ENCODE assay signal across 12 cellular contexts in the genomic region with DNA sequence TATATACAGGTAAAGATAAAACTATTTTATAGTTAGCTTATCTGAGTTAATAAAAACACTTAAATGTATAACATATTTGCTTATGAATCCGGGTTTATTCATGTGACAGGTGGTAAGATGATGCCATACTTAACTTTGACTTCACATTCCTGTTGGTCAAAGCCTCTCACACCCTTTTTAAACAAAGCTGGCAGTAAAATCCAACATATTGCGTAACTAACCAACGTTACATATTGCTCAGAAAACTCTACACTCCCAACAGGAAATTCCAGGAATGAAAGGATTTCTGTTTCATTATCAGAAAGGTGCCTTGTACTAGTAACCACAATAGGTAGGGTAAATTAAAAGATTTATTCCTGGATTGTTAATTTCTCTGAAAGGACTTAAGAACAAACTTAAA. TPM values are rescaled to one million over a fixed set of nuclear protein-coding genes. Genes with fewer than 3 reads are reported as not detected.
DNase-seq lines count a peak whose midpoint lies in the region; ATAC-seq, FAIRE-seq and TF ChIP-seq lines count a peak whose summit lies in the region.
"Had no signal": no experiment of that assay in that cellular context is flagged by ENCODE, and none has a peak within 500 bp of the region (broad histone marks: within the 10 kb centered on the region; RNA-seq: fewer than 3 reads in every experiment).

No MANE protein-coding gene starts in this region.

- CTCF ChIA-PET in HepG2 (lab: Yijun Ruan, JAX; ENCODE audit: low intra/inter-chr PET ratio, low total read pairs): no interaction called here

- FAIRE-seq in HepG2 (lab: Jason Lieb, UNC): peak; percentile 85
- FAIRE-seq: G401.6 had no signal

- no peaks in the 10 kb centered on the region for H3K79me2 ChIP-seq in HepG2 (ENCODE audit: insufficient read depth, low read length)
- no peaks in the 10 kb centered on the region for H3K79me2 ChIP-seq in MM.1S (ENCODE audit: low read length)

- no peak for TF ChIP-seq RAD21 in HepG2 (CRISPR knock-in tag; IDR thresholded peaks at IDR 0.05)

- in situ Hi-C loops in HepG2 (cut with HindIII; ENCODE audit: extremely low pct_ligation_motif_present, low pct_unique_long_range_greater_than_20kb): no loop called here

- peaks cover 5% of the 10 kb centered on the region; the same call in 1 of the 2 replicates for H3K9me3 ChIP-seq in HepG2 (ENCODE audit: low read length)
- H3K9me3 ChIP-seq in MM.1S (replicated peaks; ENCODE audit: insufficient read depth, low read length): no peaks in the 10 kb centered on the region

- TF ChIP-seq CTCF in 22Rv1 (IDR thresholded peaks at IDR 0.05) (no peak), cardiac fibroblast (IDR thresholded peaks at IDR 0.05; ENCODE audit: low read depth, low read length) (no peak), HepG2 (CRISPR knock-in tag; IDR thresholded peaks at IDR 0.05) (no peak), MM.1S (IDR thresholded peaks at IDR 0.05; ENCODE audit: low read length) (no peak)

- TF ChIP-seq EP300 in HepG2 (IDR thresholded peaks at IDR 0.05; ENCODE audit: low read depth in 2 of 2, low read length in 2 of 2) (peak in 1 of 2 experiments; percentile 53; a peak in 2 of 4 replicates), HepG2 (CRISPR knock-in tag; IDR thresholded peaks at IDR 0.05; ENCODE audit: borderline replicate concordance) (no peak)

- H2AFZ ChIP-seq in HepG2 (ENCODE audit: low read length): no peak overlapping the region
- H2AFZ ChIP-seq in MM.1S (ENCODE audit: low read length): no peak overlapping the region

- POLR2A ChIA-PET in HepG2 (lab: Yijun Ruan, JAX): no interaction called here

- H3K4me3 ChIP-seq in cardiac fibroblast (replicated peaks in 1 of 2; ENCODE audit: low read depth in 2 of 2, low read length in 2 of 2): no peak overlapping the region
- no peak overlapping the region for H3K4me3 ChIP-seq in HepG2 (replicated peaks in 1 of 3; ENCODE audit: insufficient read depth in 1 of 3, low read depth in 2 of 3, low read length in 3 of 3)
- H3K4me3 ChIP-seq in MM.1S (ENCODE audit: low read length): no peak overlapping the region

- H3K36me3 ChIP-seq in HepG2 (replicated peaks in 1 of 2; ENCODE audit: control insufficient read depth in 1 of 2, insufficient read depth in 2 of 2, low read length in 2 of 2): no peaks in the 10 kb centered on the region
- no peaks in the 10 kb centered on the region for H3K36me3 ChIP-seq in MM.1S (replicated peaks; ENCODE audit: insufficient read depth, low read length)

- H3K27ac ChIP-seq in 22Rv1 (peak overlapping the region; percentile 38), HepG2 (ENCODE audit: extremely low read length, insufficient read depth, low read length) (no peak overlapping the region), MM.1S (ENCODE audit: low read length) (no peak overlapping the region)

- WGBS in HepG2 (ENCODE audit: low lambda C conversion rate): 0% methylated on average over 3 of the region's 3 CpGs

- BruUV-seq in HepG2 (replicated peaks; lab: Mats Ljungman, UMichigan): no TSS peak

- no peak overlapping the region for H3K9ac ChIP-seq in HepG2 (ENCODE audit: insufficient read depth, low read depth, low read length)
- no peak overlapping the region for H3K9ac ChIP-seq in MM.1S (ENCODE audit: low read length)

- ATAC-seq in HepG2: peak; percentile 73
- ATAC-seq: activated CD8-positive, alpha-beta T cell treated with anti-CD3 and anti-CD28 coated beads, Interleukin-2, amount 10 ng/mL, durations not matched to agents 7 days and 5 days; effector memory CD8-positive, alpha-beta T cell had no signal

- no peaks in the 10 kb centered on the region for H4K20me1 ChIP-seq in HepG2 (ENCODE audit: insufficient read depth, low read length)
- no peaks in the 10 kb centered on the region for H4K20me1 ChIP-seq in MM.1S (ENCODE audit: insufficient read depth, low read length)

- H3K9me2 ChIP-seq in MM.1S (replicated peaks; ENCODE audit: insufficient read depth, low read length): no peaks in the 10 kb centered on the region

- H3K4me1 ChIP-seq in HepG2 (ENCODE audit: insufficient read depth, low read length): peaks cover 26% of the 10 kb centered on the region
- no peaks in the 10 kb centered on the region for H3K4me1 ChIP-seq in MM.1S (ENCODE audit: low read length)

- intact Hi-C loops in HepG2 (cut with micrococcal nuclease; ENCODE audit: unreplicated experiment): no loop called here

- no peak for TF ChIP-seq POLR2A in HepG2 (IDR thresholded peaks at IDR 0.05; ENCODE audit: insufficient read depth in 1 of 2, low read depth in 2 of 2, low read length in 2 of 2)

- DNase-seq in HT1080 (ENCODE audit: low read depth) (peak; percentile 78), cardiac fibroblast (ENCODE audit: low read depth in 2 of 2) (peak; percentile 53 to 61), HepG2 (ENCODE audit: low spot score) (peak; percentile 76), MM.1S (no peak), amniotic stem cell (lab: John Stamatoyannopoulos, UW) (no peak)
- DNase-seq in activated CD4-positive, CD25-positive, alpha-beta regulatory T cell (lab: John Stamatoyannopoulos, UW): no peak
- DNase-seq in activated CD4-positive, CD25-positive, alpha-beta regulatory T cell treated with anti-CD3 and anti-CD28 coated beads, Interleukin-2, amount 50 U/mL, for 72 hours: no peak
- DNase-seq: activated CD8-positive, alpha-beta T cell treated with anti-CD3 and anti-CD28 coated beads, Interleukin-2, amount 10 ng/mL, durations not matched to agents 7 days and 5 days; effector memory CD8-positive, alpha-beta T cell had no signal

- H3K4me2 ChIP-seq in HepG2 (ENCODE audit: low read depth, low read length) (peak overlapping the region; percentile 6; the same call in 1 of the 2 replicates), MM.1S (ENCODE audit: low read depth, low read length) (no peak overlapping the region)

- H3F3A ChIP-seq in MM.1S (ENCODE audit: insufficient read depth, low read length): no peaks in the 10 kb centered on the region

- H3K27me3 ChIP-seq in HepG2 (ENCODE audit: control insufficient read depth in 1 of 2, insufficient read depth in 2 of 2, low read length in 2 of 2) (no peaks in the 10 kb centered on the region), MM.1S (replicated peaks; ENCODE audit: insufficient read depth, low read length) (no peaks in the 10 kb centered on the region)

TF ChIP-seq in HepG2, 621 proteins besides CTCF, POLR2A, EP300 and RAD21 (continues in another document):
- TF ChIP-seq, protein P1, sequence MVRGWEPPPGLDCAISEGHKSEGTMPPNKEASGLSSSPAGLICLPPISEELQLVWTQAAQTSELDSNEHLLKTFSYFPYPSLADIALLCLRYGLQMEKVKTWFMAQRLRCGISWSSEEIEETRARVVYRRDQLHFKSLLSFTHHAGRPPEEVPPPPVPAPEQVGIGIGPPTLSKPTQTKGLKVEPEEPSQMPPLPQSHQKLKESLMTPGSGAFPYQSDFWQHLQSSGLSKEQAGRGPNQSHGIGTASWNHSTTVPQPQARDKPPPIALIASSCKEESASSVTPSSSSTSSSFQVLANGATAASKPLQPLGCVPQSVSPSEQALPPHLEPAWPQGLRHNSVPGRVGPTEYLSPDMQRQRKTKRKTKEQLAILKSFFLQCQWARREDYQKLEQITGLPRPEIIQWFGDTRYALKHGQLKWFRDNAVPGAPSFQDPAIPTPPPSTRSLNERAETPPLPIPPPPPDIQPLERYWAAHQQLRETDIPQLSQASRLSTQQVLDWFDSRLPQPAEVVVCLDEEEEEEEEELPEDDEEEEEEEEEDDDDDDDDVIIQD (CRISPR knock-in tag; IDR thresholded peaks at IDR 0.05; ENCODE audit: low read depth): 0 out of 2 replicates have a peak, but pooled peaks have one; percentile 19
- TF ChIP-seq KAT8 (CRISPR knock-in tag; IDR thresholded peaks at IDR 0.05) (peak; percentile 65), SAP130 (CRISPR knock-in tag; IDR thresholded peaks at IDR 0.05; ENCODE audit: low read depth) (peak; percentile 69)

RNA-seq across cellular contexts. Expression of a gene that starts 23.7 kb away (rescaled TPM):
- not detected in 2 replicates for total RNA-seq in HT1080 (2014; rRNA removed; shearing (Covaris generic))
- not detected in 2 replicates for polyA plus RNA-seq in HT1080 (2015; cell fraction: cytosol; rRNA removed)
- not detected in 2 replicates for polyA plus RNA-seq in HT1080 (2015; cell fraction: nucleus; rRNA removed)
- total RNA-seq in HepG2 (2016; rRNA removed; fragmentation: Illumina TruSeq; extraction: Trizol): not detected in 2 replicates
- total RNA-seq in HepG2 (2016; cell fraction: cytosol; rRNA removed; fragmentation: Illumina TruSeq; extraction: Trizol; ENCODE audit: low read depth): not detected in 2 replicates
- not detected in 2 replicates for total RNA-seq in HepG2 (2016; cell fraction: insoluble cytoplasmic fraction; rRNA removed; fragmentation: Illumina TruSeq; extraction: Trizol)
- total RNA-seq in HepG2 (2016; cell fraction: membrane; rRNA removed; fragmentation: Illumina TruSeq; extraction: Trizol): not detected in 2 replicates
- total RNA-seq in HepG2 (2016; cell fraction: nucleus; rRNA removed; fragmentation: Illumina TruSeq; extraction: Trizol): not detected in 2 replicates
- not detected in 2 replicates for polyA plus RNA-seq in HepG2 (2011; rRNA removed)
- not detected in 2 replicates for polyA plus RNA-seq in HepG2 (2011; cell fraction: cytosol; rRNA removed)
- polyA plus RNA-seq in HepG2 (2011; cell fraction: nucleus; rRNA removed): not detected in 2 replicates
- not detected in 2 replicates for polyA plus RNA-seq in HepG2 (2012)
- not detected in 2 replicates for polyA plus RNA-seq in HepG2 (2016; cell fraction: cytosol; fragmentation: Illumina TruSeq; extraction: Trizol; ENCODE audit: low read depth)
- polyA plus RNA-seq in HepG2 (2016; cell fraction: insoluble cytoplasmic fraction; fragmentation: Illumina TruSeq; extraction: Trizol; ENCODE audit: low read depth): not detected in 2 replicates
- polyA plus RNA-seq in HepG2 (2016; cell fraction: membrane; fragmentation: Illumina TruSeq; extraction: Trizol; ENCODE audit: low read depth): not detected in 2 replicates
- polyA plus RNA-seq in HepG2 (2016; cell fraction: nucleus; fragmentation: Illumina TruSeq; extraction: Trizol; ENCODE audit: insufficient read depth, low read depth): not detected in 2 replicates
- polyA minus RNA-seq in HepG2 (2011; rRNA and poly(A)+ RNA removed; ENCODE audit: low replicate concordance): not detected in 2 replicates
- polyA minus RNA-seq in HepG2 (2011; cell fraction: cytosol; rRNA and poly(A)+ RNA removed): not detected in 2 replicates
- not detected in 2 replicates for polyA minus RNA-seq in HepG2 (2011; cell fraction: nucleus; rRNA and poly(A)+ RNA removed)
- total RNA-seq: neural crest cell had no signal

Comparison
In these comparisons a context has a peak if more than half of its experiments do, and no peak if none do; other contexts are left out.
1. DNase-seq: peak in HT1080 (single experiment), cardiac fibroblast (2 of 2) and HepG2 (single experiment); none in activated CD4-positive, CD25-positive, alpha-beta regulatory T cell (0 of 4), activated CD4-positive, CD25-positive, alpha-beta regulatory T cell treated with anti-CD3 and anti-CD28 coated beads, Interleukin-2, amount 50 U/mL, for 72 hours (single experiment), MM.1S (single experiment) and amniotic stem cell (single experiment).